Comparison of ENCODE assay signal across 8 cellular contexts in the genomic region with DNA sequence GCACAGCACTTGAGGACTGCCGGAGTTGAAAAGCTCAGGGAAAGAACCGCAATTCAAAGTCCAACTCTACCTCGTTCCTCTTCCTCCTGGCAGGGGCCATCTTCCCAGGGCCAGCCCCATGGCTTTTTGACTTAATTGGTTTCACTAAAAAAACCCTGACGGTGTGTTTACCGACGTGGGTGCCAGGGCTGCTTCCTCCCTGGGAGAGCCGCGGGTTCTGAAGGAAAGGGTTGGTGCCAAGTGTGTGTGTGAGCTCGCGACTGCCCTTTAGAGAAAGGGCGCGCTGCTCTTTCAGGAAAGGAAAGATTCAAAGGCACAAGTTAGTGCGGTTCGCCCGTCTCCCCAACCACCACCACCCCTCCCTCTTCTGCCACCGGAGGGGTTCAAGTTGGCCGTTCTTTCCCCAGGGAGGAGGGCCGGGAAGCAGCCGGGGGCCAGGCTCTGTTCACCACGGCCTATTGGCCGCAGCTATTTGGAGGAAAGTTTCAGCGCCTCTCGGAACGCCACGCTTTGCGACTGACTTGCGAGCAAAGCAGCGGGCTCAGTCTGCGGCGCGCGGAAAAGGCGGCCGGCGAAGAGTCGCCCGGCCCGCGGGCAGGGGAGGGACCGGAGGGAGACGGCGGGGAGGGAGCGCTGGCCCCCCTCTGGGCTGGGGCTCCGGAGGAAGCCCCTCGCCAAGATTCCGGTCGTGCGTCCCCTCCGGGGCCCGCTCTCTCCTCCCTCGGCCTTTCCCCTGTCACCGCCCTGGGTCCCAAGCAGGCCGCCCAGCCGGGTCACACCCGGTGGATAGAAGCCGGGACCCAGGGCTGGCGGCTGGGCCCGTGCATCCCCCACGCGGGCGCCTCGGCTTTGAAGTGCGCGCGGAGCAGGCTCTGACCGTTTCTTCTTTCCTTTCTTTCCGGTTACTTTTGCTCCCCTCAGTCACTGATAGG.
DNase-seq lines count a peak whose midpoint lies in the region; ATAC-seq and TF ChIP-seq lines count a peak whose summit lies in the region.

No MANE protein-coding gene starts in this region.

- CTCF ChIA-PET in HEK293T (lab: Yijun Ruan, JAX), result interaction anchor here (0.6 kb wide), 2 partner anchors 25 to 570 kb away, joined by 3 read pairs; no protein-coding TSS in a partner anchor

- H3K4me1 ChIP-seq in endodermal cell (ENCODE audit: control insufficient read depth, insufficient read depth, low read length) (no peaks in the 10 kb centered on the region), mucosa of rectum (ENCODE audit: control insufficient read depth in 2 of 2, insufficient read depth in 2 of 2, low read length in 2 of 2) (peaks cover 11 to 19% of the 10 kb centered on the region in 2 donors), uterus (no peaks in the 10 kb centered on the region)

- H3K27ac ChIP-seq in endodermal cell (ENCODE audit: low read depth, low read length) (peak overlapping the region; percentile 93), mucosa of rectum (ENCODE audit: low read depth in 2 of 2, low read length in 2 of 2) (peak overlapping the region; percentile 95), uterus (peak overlapping the region; percentile 90 to 97)

- H3K36me3 ChIP-seq in endodermal cell (ENCODE audit: control insufficient read depth, insufficient read depth, low read length), result no peaks in the 10 kb centered on the region
- H3K36me3 ChIP-seq in mucosa of rectum (ENCODE audit: control insufficient read depth in 2 of 2, insufficient read depth in 2 of 2, low read length in 2 of 2), result no peaks in the 10 kb centered on the region
- no peaks in the 10 kb centered on the region for H3K36me3 ChIP-seq in uterus

- H3K27me3 ChIP-seq in endodermal cell (ENCODE audit: control insufficient read depth, insufficient read depth, low read length, poor library complexity, severe bottlenecking), result peaks cover 45% of the 10 kb centered on the region
- H3K27me3 ChIP-seq in mucosa of rectum (ENCODE audit: control insufficient read depth in 2 of 2, insufficient read depth in 2 of 2, low read length in 2 of 2), result peaks cover 0 to 3% of the 10 kb centered on the region in 2 donors
- H3K27me3 ChIP-seq in uterus, result peaks cover 0 to 5% of the 10 kb centered on the region in 2 donors

- no peaks in the 10 kb centered on the region for H3K9me3 Mint-ChIP-seq in endodermal cell

- WGBS in endodermal cell (ENCODE audit: insufficient coverage in 1 of 2, insufficient read length in 1 of 2), 2 experiments, result 2% methylated on average over 9 to 67 of the region's 67 CpGs

- no peaks in the 10 kb centered on the region for H3K36me3 Mint-ChIP-seq in endodermal cell (ENCODE audit: low read depth)

- no peak for TF ChIP-seq CTCF in endodermal cell (conservative IDR thresholded peaks at IDR 0.05)
- no peak for TF ChIP-seq CTCF in uterus (IDR thresholded peaks at IDR 0.05)

- H3K4me3 Mint-ChIP-seq in endodermal cell, result peak overlapping the region; percentile 88

- peaks cover 65% of the 10 kb centered on the region for H3K27me3 Mint-ChIP-seq in endodermal cell (ENCODE audit: insufficient read depth)

- H3K4me3 ChIP-seq in endodermal cell (ENCODE audit: low read length) (peak overlapping the region; percentile 93), mucosa of rectum (ENCODE audit: low read length in 2 of 2) (peak overlapping the region; percentile 90 to 96), uterus (peak overlapping the region; percentile 59 to 71)

- peaks cover 27% of the 10 kb centered on the region for H3K4me1 Mint-ChIP-seq in endodermal cell

- intact Hi-C loops in uterus (cut with DNase I; ENCODE audit: low total_unique reads), result no loop called here

- no peaks in the 10 kb centered on the region for H3K9me3 ChIP-seq in endodermal cell (ENCODE audit: control insufficient read depth, low read length)
- H3K9me3 ChIP-seq in mucosa of rectum (ENCODE audit: control insufficient read depth in 2 of 2, low read length in 2 of 2), result no peaks in the 10 kb centered on the region
- no peaks in the 10 kb centered on the region for H3K9me3 ChIP-seq in uterus

- POLR2A ChIA-PET in HEK293T (lab: Yijun Ruan, JAX), result interaction anchor here (0.6 to 3.8 kb wide), 15 partner anchors 15 to 836 kb away, joined by 3 to 31 read pairs (median 3); a partner anchor contains a TSS

- peak in 1 of 2 donors; percentile 14 for TF ChIP-seq POLR2A in uterus (IDR thresholded peaks at IDR 0.05)

- no peak for ATAC-seq in HG02840 (IDR thresholded peaks at IDR 0.05; ENCODE audit: low FRiP score, unreplicated experiment)

- peak overlapping the region; percentile 94 for H3K9ac ChIP-seq in endodermal cell (ENCODE audit: extremely low read depth, low read length, poor library complexity, severe bottlenecking)
- H3K9ac ChIP-seq in mucosa of rectum (ENCODE audit: low read depth in 1 of 2, low read length in 2 of 2), result peak overlapping the region; percentile 69 to 85

- H3K27ac Mint-ChIP-seq in endodermal cell, result peak overlapping the region; percentile 97

- DNase-seq in Daoy (ENCODE audit: low read depth) (peak; percentile 74), HEK293T (ENCODE audit: extremely low spot score) (peak; percentile 19), RPMI8226 (peak; percentile 91), endodermal cell (peak; percentile 82), uterus (peak; percentile 44 to 50), NCI-H128 (lab: John Stamatoyannopoulos, UW; ENCODE audit: unreplicated experiment) (no peak)

TF ChIP-seq in HEK293T, 16 proteins besides CTCF, POLR2A, EP300 and RAD21:
- TF ChIP-seq ARNT (IDR thresholded peaks at IDR 0.05) (no peak), ELF4 (IDR thresholded peaks at IDR 0.05) (no peak), FOXA1 (IDR thresholded peaks at IDR 0.05) (no peak), HDGF (IDR thresholded peaks at IDR 0.05; ENCODE audit: borderline replicate concordance) (no peak), FOXM1 (IDR thresholded peaks at IDR 0.05; ENCODE audit: borderline replicate concordance) (no peak), NFRKB (IDR thresholded peaks at IDR 0.05) (no peak), CTBP1 (IDR thresholded peaks at IDR 0.05; ENCODE audit: borderline replicate concordance) (no peak), ZNF384 (IDR thresholded peaks at IDR 0.05) (no peak), SUZ12 (IDR thresholded peaks at IDR 0.05) (no peak)
- TF ChIP-seq, protein P1, sequence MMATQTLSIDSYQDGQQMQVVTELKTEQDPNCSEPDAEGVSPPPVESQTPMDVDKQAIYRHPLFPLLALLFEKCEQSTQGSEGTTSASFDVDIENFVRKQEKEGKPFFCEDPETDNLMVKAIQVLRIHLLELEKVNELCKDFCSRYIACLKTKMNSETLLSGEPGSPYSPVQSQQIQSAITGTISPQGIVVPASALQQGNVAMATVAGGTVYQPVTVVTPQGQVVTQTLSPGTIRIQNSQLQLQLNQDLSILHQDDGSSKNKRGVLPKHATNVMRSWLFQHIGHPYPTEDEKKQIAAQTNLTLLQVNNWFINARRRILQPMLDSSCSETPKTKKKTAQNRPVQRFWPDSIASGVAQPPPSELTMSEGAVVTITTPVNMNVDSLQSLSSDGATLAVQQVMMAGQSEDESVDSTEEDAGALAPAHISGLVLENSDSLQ (IDR thresholded peaks at IDR 0.05), result no peak
